8 cellular contexts compared by ENCODE assay signal in genomic region chr3:130896101-130896500, GRCh38. TPM values are rescaled to one million over a fixed set of nuclear protein-coding genes. Genes with fewer than 3 reads are reported as not detected.
DNase-seq lines count a peak whose midpoint lies in the region; FAIRE-seq and TF ChIP-seq lines count a peak whose summit lies in the region.

No MANE protein-coding gene starts in this region.

- DNase-seq in CD4-positive, alpha-beta memory T cell: no peak
- DNase-seq in activated T-helper 2 cell treated with anti-CD3 and anti-CD28 coated beads, Interferon-gamma antibody, Interleukin-2, Interleukin-4, amounts not matched to agents 10 μg/mL and 5 μg/mL and 100 μg/mL, durations not matched to agents 14 hours and 24 hours and 36 hours (ENCODE audit: low spot score): no peak
- no peak for DNase-seq in kidney epithelial cell (ENCODE audit: low read depth)
- DNase-seq in urothelium cell line (ENCODE audit: low spot score): no peak
- no peak for DNase-seq in DMS53 treated with DMSO at 0.1 percent for 48 hours (lab: John Stamatoyannopoulos, UW; ENCODE audit: unreplicated experiment)
- DNase-seq in cardiac septum (ENCODE audit: low spot score): no peak
- no peak for DNase-seq in prostate gland (ENCODE audit: low spot score)

- no peak for TF ChIP-seq POLR2A in prostate gland (IDR thresholded peaks at IDR 0.05)

- H3K27me3 Mint-ChIP-seq in CD4-positive, alpha-beta memory T cell: no peaks in the 10 kb centered on the region
- no peaks in the 10 kb centered on the region for H3K27me3 Mint-ChIP-seq in activated T-helper 2 cell treated with anti-CD3 and anti-CD28 coated beads, Interferon-gamma antibody, Interleukin-2, Interleukin-4, amounts not matched to agents 10 μg/mL and 5 μg/mL and 100 μg/mL, durations not matched to agents 14 hours and 24 hours and 36 hours (ENCODE audit: low read depth)

- FAIRE-seq in urothelium cell line (lab: Jason Lieb, UNC): no peak

- intact Hi-C loops in CD4-positive, alpha-beta memory T cell (cut with micrococcal nuclease): no loop called here
- intact Hi-C loops in activated T-helper 2 cell treated with anti-CD3 and anti-CD28 coated beads, Interferon-gamma antibody, Interleukin-2, Interleukin-4, amounts not matched to agents 10 μg/mL and 5 μg/mL and 100 μg/mL, durations not matched to agents 14 hours and 24 hours and 36 hours (cut with micrococcal nuclease): loop anchor here (1.0 to 10.0 kb wide), 3 partner anchors 12 to 489 kb away; partner anchors contain the start of gene NUDT16
- intact Hi-C loops in cardiac septum (cut with DNase I): no loop called here
- intact Hi-C loops in prostate gland (cut with DNase I): loop anchor here (10.0 kb wide), 1 partner anchor 621 kb away; no protein-coding TSS in a partner anchor

- TF ChIP-seq CTCF in kidney epithelial cell (IDR thresholded peaks at IDR 0.05; ENCODE audit: insufficient read depth, low read length, poor library complexity, severe bottlenecking) (no peak), prostate gland (IDR thresholded peaks at IDR 0.05) (no peak)

- CTCF ChIA-PET in CD4-positive, alpha-beta memory T cell (lab: Charles Lee; ENCODE audit: partially characterized antibody): interaction anchor here (5.6 kb wide), 1 partner anchor 136 kb away, joined by 65 read pairs; no protein-coding TSS in a partner anchor

- H3K27ac Mint-ChIP-seq in CD4-positive, alpha-beta memory T cell: peak overlapping the region in 1 of 7 donors; percentile 99
- peak overlapping the region; percentile 41 for H3K27ac Mint-ChIP-seq in activated T-helper 2 cell treated with anti-CD3 and anti-CD28 coated beads, Interferon-gamma antibody, Interleukin-2, Interleukin-4, amounts not matched to agents 10 μg/mL and 5 μg/mL and 100 μg/mL, durations not matched to agents 14 hours and 24 hours and 36 hours

- POLR2A ChIA-PET in CD4-positive, alpha-beta memory T cell (lab: Charles Lee; ENCODE audit: partially characterized antibody): no interaction called here

- peaks cover 0 to 1% (median 0%) of the 10 kb centered on the region in 8 donors for H3K9me3 Mint-ChIP-seq in CD4-positive, alpha-beta memory T cell
- H3K9me3 Mint-ChIP-seq in activated T-helper 2 cell treated with anti-CD3 and anti-CD28 coated beads, Interferon-gamma antibody, Interleukin-2, Interleukin-4, amounts not matched to agents 10 μg/mL and 5 μg/mL and 100 μg/mL, durations not matched to agents 14 hours and 24 hours and 36 hours: no peaks in the 10 kb centered on the region

- no peaks in the 10 kb centered on the region for H3K36me3 ChIP-seq in CD4-positive, alpha-beta memory T cell (ENCODE audit: insufficient read depth, low read length)
- H3K36me3 ChIP-seq in HUES48 (ENCODE audit: control insufficient read depth, insufficient read depth, low read length): no peaks in the 10 kb centered on the region
- H3K36me3 ChIP-seq in kidney epithelial cell (ENCODE audit: control insufficient read depth, insufficient read depth, low read length): no peaks in the 10 kb centered on the region
- no peaks in the 10 kb centered on the region for H3K36me3 ChIP-seq in prostate gland

- no peaks in the 10 kb centered on the region for H3K27me3 ChIP-seq in CD4-positive, alpha-beta memory T cell (ENCODE audit: insufficient read depth, low read length)
- H3K27me3 ChIP-seq in HUES48 (ENCODE audit: control insufficient read depth, insufficient read depth, low read length) (no peaks in the 10 kb centered on the region), kidney epithelial cell (ENCODE audit: control insufficient read depth, insufficient read depth, low read length) (no peaks in the 10 kb centered on the region), prostate gland (replicated peaks; ENCODE audit: insufficient read depth) (no peaks in the 10 kb centered on the region)

- no peak overlapping the region for H3K27ac ChIP-seq in CD4-positive, alpha-beta memory T cell (ENCODE audit: low read depth, low read length)
- H3K27ac ChIP-seq in HUES48 (ENCODE audit: low read depth, low read length): no peak overlapping the region
- no peak overlapping the region for H3K27ac ChIP-seq in prostate gland

- peak overlapping the region; percentile 1 to 95 (median 88) for H3K4me3 Mint-ChIP-seq in CD4-positive, alpha-beta memory T cell
- peak overlapping the region; percentile 93 for H3K4me3 Mint-ChIP-seq in activated T-helper 2 cell treated with anti-CD3 and anti-CD28 coated beads, Interferon-gamma antibody, Interleukin-2, Interleukin-4, amounts not matched to agents 10 μg/mL and 5 μg/mL and 100 μg/mL, durations not matched to agents 14 hours and 24 hours and 36 hours (ENCODE audit: low read depth)

- H3K9me3 ChIP-seq in CD4-positive, alpha-beta memory T cell (ENCODE audit: control insufficient read depth in 1 of 2, low read length in 2 of 2): no peaks in the 10 kb centered on the region
- H3K9me3 ChIP-seq in HUES48 (ENCODE audit: control insufficient read depth, insufficient read depth, low read length) (no peaks in the 10 kb centered on the region), prostate gland (no peaks in the 10 kb centered on the region)

- H3K4me1 ChIP-seq in CD4-positive, alpha-beta memory T cell (ENCODE audit: insufficient read depth, low read length): peaks cover 41% of the 10 kb centered on the region
- H3K4me1 ChIP-seq in HUES48 (ENCODE audit: control insufficient read depth, insufficient read depth, low read length) (peaks cover 58% of the 10 kb centered on the region), prostate gland (replicated peaks) (no peaks in the 10 kb centered on the region)

- H3K4me3 ChIP-seq in CD4-positive, alpha-beta memory T cell (ENCODE audit: low read length in 2 of 2): no peak overlapping the region
- H3K4me3 ChIP-seq in HUES48 (ENCODE audit: low read depth, low read length): peak overlapping the region; percentile 96
- peak overlapping the region; percentile 4 for H3K4me3 ChIP-seq in kidney epithelial cell (ENCODE audit: low read depth, low read length)
- H3K4me3 ChIP-seq in prostate gland: peak overlapping the region in 1 of 2 donors; percentile 66

- peaks cover 0 to 10% of the 10 kb centered on the region in 2 donors for H3K36me3 Mint-ChIP-seq in CD4-positive, alpha-beta memory T cell
- H3K36me3 Mint-ChIP-seq in activated T-helper 2 cell treated with anti-CD3 and anti-CD28 coated beads, Interferon-gamma antibody, Interleukin-2, Interleukin-4, amounts not matched to agents 10 μg/mL and 5 μg/mL and 100 μg/mL, durations not matched to agents 14 hours and 24 hours and 36 hours (ENCODE audit: low read depth): peaks cover 9% of the 10 kb centered on the region

- WGBS in prostate gland: 77% methylated on average over 4 of the region's 4 CpGs

- no peak overlapping the region for H3K9ac ChIP-seq in HUES48 (ENCODE audit: low read depth, low read length)

- peaks cover 32 to 69% (median 38%) of the 10 kb centered on the region in 4 donors for H3K4me1 Mint-ChIP-seq in CD4-positive, alpha-beta memory T cell
- H3K4me1 Mint-ChIP-seq in activated T-helper 2 cell treated with anti-CD3 and anti-CD28 coated beads, Interferon-gamma antibody, Interleukin-2, Interleukin-4, amounts not matched to agents 10 μg/mL and 5 μg/mL and 100 μg/mL, durations not matched to agents 14 hours and 24 hours and 36 hours (ENCODE audit: low read depth): peaks cover 36% of the 10 kb centered on the region

RNA-seq across cellular contexts. Expression of gene ATP2C1, which starts 2.2 kb away (rescaled TPM):
- total RNA-seq in CD4-positive, alpha-beta memory T cell: 10 to 100 TPM; 56.3 to 57.3 TPM
- 10 to 100 TPM; 12.0 to 12.7 TPM for polyA plus RNA-seq in CD4-positive, alpha-beta memory T cell
- 59.4 and 63.7 TPM in 2 replicates for total RNA-seq in activated T-helper 2 cell treated with anti-CD3 and anti-CD28 coated beads, Interferon-gamma antibody, Interleukin-2, Interleukin-4, amounts not matched to agents 10 μg/mL and 5 μg/mL and 100 μg/mL, durations not matched to agents 14 hours and 24 hours and 36 hours
- total RNA-seq in kidney epithelial cell (78.5 and 85.3 TPM in 2 replicates), cardiac septum (60.1 TPM), prostate gland (100 to 1,000 TPM; 123 to 158 TPM)

Comparison
In these comparisons a context has a peak if more than half of its experiments do, and no peak if none do; other contexts are left out.
1. H3K4me3 ChIP-seq: peak in HUES48 (single experiment) and kidney epithelial cell (single experiment); none in CD4-positive, alpha-beta memory T cell (0 of 2).
2. intact Hi-C loops: an anchor here in activated T-helper 2 cell treated with anti-CD3 and anti-CD28 coated beads, Interferon-gamma antibody, Interleukin-2, Interleukin-4, amounts not matched to agents 10 μg/mL and 5 μg/mL and 100 μg/mL, durations not matched to agents 14 hours and 24 hours and 36 hours (1.0 to 10.0 kb wide) and prostate gland (10.0 kb wide); none called in CD4-positive, alpha-beta memory T cell and cardiac septum.